Comparison of ENCODE assay signal across 1 cellular context in genomic region chr4:6574747-6575502, GRCh38.
TF ChIP-seq lines count a peak whose summit lies in the region.

Gene MAN2B2, plus strand, starts transcription at chr4:6575189. Its CDS starts 22 bp downstream, at chr4:6575211.

TF ChIP-seq in H1, 55 proteins besides CTCF, POLR2A, EP300 and RAD21 (continued from another document):
- TF ChIP-seq SP1 (IDR thresholded peaks at IDR 0.05; ENCODE audit: low read depth, low read length) (peak; percentile 50; the same call in 1 of the 2 replicates), JUN (IDR thresholded peaks at IDR 0.05; ENCODE audit: low read depth, low read length) (no peak), SIN3A (conservative IDR thresholded peaks at IDR 0.05 in 1 of 2, IDR thresholded peaks at IDR 0.05 in 1 of 2; ENCODE audit: low read depth in 1 of 2, low read length in 2 of 2) (0 out of 4 replicates have a peak, but pooled peaks have one; percentile 68 to 72), ASH2L (IDR thresholded peaks at IDR 0.05; ENCODE audit: low read length) (peak; percentile 51), CBX5 (IDR thresholded peaks at IDR 0.05; ENCODE audit: low read depth, low read length) (no peak), SUZ12 (IDR thresholded peaks at IDR 0.05; ENCODE audit: low read length) (no peak), SIRT6 (IDR thresholded peaks at IDR 0.05; ENCODE audit: low read length) (no peak), USF2 (IDR thresholded peaks at IDR 0.05; ENCODE audit: low read length) (no peak), POLR2AphosphoS5 (IDR thresholded peaks at IDR 0.05; ENCODE audit: low read depth, low read length) (0 out of 2 replicates have a peak, but pooled peaks have one; percentile 30), JUND (IDR thresholded peaks at IDR 0.05; ENCODE audit: low read length) (no peak), YY1 (IDR thresholded peaks at IDR 0.05; ENCODE audit: low read depth, low read length) (no peak), ZNF274 (IDR thresholded peaks at IDR 0.05; ENCODE audit: borderline replicate concordance, extremely low read depth, low read length) (no peak), EZH2 (IDR thresholded peaks at IDR 0.05; ENCODE audit: low read depth, low read length, severe bottlenecking) (no peak), CBX8 (IDR thresholded peaks at IDR 0.05; ENCODE audit: borderline replicate concordance, low read depth, low read length) (no peak), RXRA (IDR thresholded peaks at IDR 0.05; ENCODE audit: insufficient read depth, low read depth, low read length) (no peak), PHF8 (conservative IDR thresholded peaks at IDR 0.05; ENCODE audit: low read depth, low read length) (peak; percentile 78), SRF (IDR thresholded peaks at IDR 0.05; ENCODE audit: low read depth, low read length) (no peak), HDAC2 (IDR thresholded peaks at IDR 0.05; ENCODE audit: borderline replicate concordance in 1 of 2, low read depth in 2 of 2, low read length in 2 of 2) (peak in 1 of 2 experiments; percentile 52; a peak in 1 of 4 replicates), ATF2 (IDR thresholded peaks at IDR 0.05; ENCODE audit: low read length) (no peak), MAX (IDR thresholded peaks at IDR 0.05) (0 out of 2 replicates have a peak, but pooled peaks have one; percentile 4), SP4 (IDR thresholded peaks at IDR 0.05; ENCODE audit: low read length) (no peak), RFX5 (IDR thresholded peaks at IDR 0.05; ENCODE audit: borderline replicate concordance, low read depth, low read length) (no peak), TAF1 (IDR thresholded peaks at IDR 0.05; ENCODE audit: low read depth, low read length) (0 out of 2 replicates have a peak, but pooled peaks have one; percentile 43), CREB1 (IDR thresholded peaks at IDR 0.05) (no peak; the same call in 1 of the 2 replicates), KDM4A (IDR thresholded peaks at IDR 0.05; ENCODE audit: low read depth, low read length, severe bottlenecking) (peak; percentile 71), E2F6 (IDR thresholded peaks at IDR 0.05) (peak; percentile 58), TBP (IDR thresholded peaks at IDR 0.05; ENCODE audit: low read depth, low read length) (peak; percentile 9; the same call in 1 of the 2 replicates), RNF2 (IDR thresholded peaks at IDR 0.05; ENCODE audit: borderline replicate concordance, low read depth, low read length, missing control alignments, poor library complexity, severe bottlenecking) (no peak), GABPA (IDR thresholded peaks at IDR 0.05; ENCODE audit: borderline replicate concordance, insufficient read depth, low read length) (no peak)
